ENCODE assay signal across 13 cellular contexts in the genomic region with DNA sequence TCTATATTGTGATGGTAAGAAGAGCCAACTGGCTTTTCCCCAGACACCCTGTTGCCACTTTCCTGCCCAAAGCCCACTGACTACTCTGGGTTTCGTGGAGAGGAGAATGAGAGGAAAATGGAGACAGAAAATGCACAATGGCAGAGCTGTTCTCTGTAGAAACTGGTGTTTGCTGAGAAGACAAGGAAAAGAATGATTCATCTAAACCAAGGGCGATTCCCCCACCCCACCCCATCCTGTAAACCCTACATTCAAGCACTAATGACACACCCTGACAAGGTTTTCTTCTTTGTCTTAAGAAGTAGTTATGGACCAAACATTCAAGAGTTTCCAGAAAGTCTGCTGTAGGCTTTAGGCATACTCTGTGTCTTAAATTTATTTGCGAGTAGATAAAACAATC.
DNase-seq lines count a peak whose midpoint lies in the region; ATAC-seq, FAIRE-seq and TF ChIP-seq lines count a peak whose summit lies in the region.
"Had no signal": no experiment of that assay in that cellular context is flagged by ENCODE, and none has a peak within 500 bp of the region (broad histone marks: within the 10 kb centered on the region; RNA-seq: fewer than 3 reads in every experiment).

No MANE protein-coding gene starts in this region.

- WGBS in A549 (ENCODE audit: missing lambda C conversion rate), result 79% methylated on average over 3 of the region's 3 CpGs

- TF ChIP-seq EP300 in A549 (IDR thresholded peaks at IDR 0.05), result no peak

- no TSS peak for BruUV-seq in PC-3 (replicated peaks; lab: Mats Ljungman, UMichigan)

- H3K9me3 Mint-ChIP-seq in activated naive CD8-positive, alpha-beta T cell (ENCODE audit: low read depth), result peaks cover 4% of the 10 kb centered on the region
- H3K9me3 Mint-ChIP-seq: mesothelial cell of epicardium had no signal

- H3K4me3 ChIP-seq in A549 (no peak overlapping the region), PC-3 (ENCODE audit: low read length) (no peak overlapping the region), left lung (no peak overlapping the region)
- H3K4me3 ChIP-seq: prostate gland had no signal

- peak overlapping the region; percentile 20 for H3K4me3 Mint-ChIP-seq in activated naive CD8-positive, alpha-beta T cell
- H3K4me3 Mint-ChIP-seq: B cell, mesothelial cell of epicardium had no signal

- no peak for TF ChIP-seq CTCF in A549 (IDR thresholded peaks at IDR 0.05)
- TF ChIP-seq CTCF in PC-3 (conservative IDR thresholded peaks at IDR 0.05; ENCODE audit: low read depth, low read length), result no peak
- no peak for TF ChIP-seq CTCF in left lung (IDR thresholded peaks at IDR 0.05)

- peak overlapping the region; percentile 55; the same call in 1 of the 2 replicates for H2AFZ ChIP-seq in PC-3 (ENCODE audit: low read length)

- H3K36me3 Mint-ChIP-seq in activated naive CD8-positive, alpha-beta T cell, result peaks cover 17% of the 10 kb centered on the region

- intact Hi-C loops in PC-3 (cut with micrococcal nuclease) (loop anchor here (5.0 kb wide), 1 partner anchor 68 kb away; a partner anchor contains a TSS), left lung (cut with DNase I) (no loop called here)

- H3K27me3 ChIP-seq in PC-3 (ENCODE audit: low read length) (no peaks in the 10 kb centered on the region), left lung (no peaks in the 10 kb centered on the region)

- TF ChIP-seq POLR2A in A549 (IDR thresholded peaks at IDR 0.05; ENCODE audit: low read length), result no peak
- no peak for TF ChIP-seq POLR2A in H54 (IDR thresholded peaks at IDR 0.05; ENCODE audit: low read depth, low read length)

- H3K4me2 ChIP-seq in A549 (peak overlapping the region; percentile 23; the same call in 1 of the 3 replicates), PC-3 (ENCODE audit: low read length) (peak overlapping the region; percentile 61)

- H3K4me1 Mint-ChIP-seq in activated naive CD8-positive, alpha-beta T cell (ENCODE audit: low read depth), result peaks cover 63% of the 10 kb centered on the region
- H3K4me1 Mint-ChIP-seq: mesothelial cell of epicardium had no signal

- H3K9me3 ChIP-seq in A549, result no peaks in the 10 kb centered on the region
- no peaks in the 10 kb centered on the region for H3K9me3 ChIP-seq in PC-3 (ENCODE audit: low read length)
- H3K9me3 ChIP-seq in left lung, result no peaks in the 10 kb centered on the region
- H3K9me3 ChIP-seq: prostate gland had no signal

- no peaks in the 10 kb centered on the region for H3K27me3 Mint-ChIP-seq in activated naive CD8-positive, alpha-beta T cell
- H3K27me3 Mint-ChIP-seq: B cell had no signal

- no peak for TF ChIP-seq RAD21 in A549 (conservative IDR thresholded peaks at IDR 0.05 in 1 of 2, IDR thresholded peaks at IDR 0.05 in 1 of 2)

- ATAC-seq in A549 (no peak), PC-3 (peak; percentile 82), left lung (no peak)

- peak overlapping the region; percentile 96 for H3K27ac Mint-ChIP-seq in activated naive CD8-positive, alpha-beta T cell
- H3K27ac Mint-ChIP-seq: B cell, mesothelial cell of epicardium had no signal

- no peaks in the 10 kb centered on the region for H3K9me2 ChIP-seq in PC-3 (replicated peaks; ENCODE audit: low read length)

- no peaks in the 10 kb centered on the region for H3K79me2 ChIP-seq in PC-3 (ENCODE audit: low read length)

- peak overlapping the region; percentile 37 for H3K9ac ChIP-seq in PC-3 (ENCODE audit: low read length)

- H3F3A ChIP-seq in PC-3 (ENCODE audit: low read length, unreplicated experiment), result no peaks in the 10 kb centered on the region

- FAIRE-seq in A549 (lab: Jason Lieb, UNC) (no peak), H54 (lab: Jason Lieb, UNC) (no peak)

- POLR2A ChIA-PET in A549 (lab: Yijun Ruan, JAX) (no interaction called here), PC-3 (lab: Charles Lee; ENCODE audit: unreplicated experiment) (no interaction called here)

- H3K4me1 ChIP-seq in A549, result peaks cover 20% of the 10 kb centered on the region
- H3K4me1 ChIP-seq in PC-3 (ENCODE audit: insufficient read depth, low read length), result peaks cover 31% of the 10 kb centered on the region
- H3K4me1 ChIP-seq in left lung, result no peaks in the 10 kb centered on the region

- H3K36me3 ChIP-seq in PC-3 (ENCODE audit: low read depth, low read length) (no peaks in the 10 kb centered on the region), left lung (no peaks in the 10 kb centered on the region)
- H3K36me3 ChIP-seq: prostate gland had no signal

- CTCF ChIA-PET in A549 (lab: Yijun Ruan, JAX), result no interaction called here
- CTCF ChIA-PET in PC-3 (lab: Charles Lee), result no interaction called here

- no peaks in the 10 kb centered on the region for H4K20me1 ChIP-seq in PC-3 (ENCODE audit: low read length)

- DNase-seq in A549 (ENCODE audit: low read depth in 1 of 2, low spot score in 1 of 2) (peak in 1 of 2 experiments; percentile 9), PC-3 (peak; percentile 67), left lung (no peak), H54 (ENCODE audit: insufficient read length, low spot score) (no peak), T-helper 9 cell (no peak), kidney glomerular epithelial cell (lab: John Stamatoyannopoulos, UW) (no peak)
- no peak for DNase-seq in NK-92 treated with Interleukin-12 subunit alpha and Interleukin-12 subunit beta, amount 100 ng/mL, for 24 hours (lab: John Stamatoyannopoulos, UW)
- DNase-seq: activated CD8-positive, alpha-beta memory T cell treated with anti-CD3 and anti-CD28 coated beads, Interleukin-2, amount 50 U/mL, for 4 hours; NCI-H1930 had no signal

- no peak overlapping the region for H3K27ac ChIP-seq in A549
- H3K27ac ChIP-seq in PC-3 (ENCODE audit: low read length), result peak overlapping the region; percentile 88
- H3K27ac ChIP-seq in left lung, result peak overlapping the region; percentile 15 to 67
- H3K27ac ChIP-seq: prostate gland had no signal

TF ChIP-seq in A549, 52 proteins besides CTCF, POLR2A, EP300 and RAD21:
- TF ChIP-seq RCOR1 (IDR thresholded peaks at IDR 0.05; ENCODE audit: low read depth, low read length), result no peak
- TF ChIP-seq, protein P1, sequence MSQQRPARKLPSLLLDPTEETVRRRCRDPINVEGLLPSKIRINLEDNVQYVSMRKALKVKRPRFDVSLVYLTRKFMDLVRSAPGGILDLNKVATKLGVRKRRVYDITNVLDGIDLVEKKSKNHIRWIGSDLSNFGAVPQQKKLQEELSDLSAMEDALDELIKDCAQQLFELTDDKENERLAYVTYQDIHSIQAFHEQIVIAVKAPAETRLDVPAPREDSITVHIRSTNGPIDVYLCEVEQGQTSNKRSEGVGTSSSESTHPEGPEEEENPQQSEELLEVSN (IDR thresholded peaks at IDR 0.05; ENCODE audit: borderline replicate concordance, low read depth), result no peak
- no peak for TF ChIP-seq JUNB (IDR thresholded peaks at IDR 0.05)
- no peak for TF ChIP-seq MYC (IDR thresholded peaks at IDR 0.05; ENCODE audit: borderline replicate concordance, low read length)
- TF ChIP-seq, protein P2, sequence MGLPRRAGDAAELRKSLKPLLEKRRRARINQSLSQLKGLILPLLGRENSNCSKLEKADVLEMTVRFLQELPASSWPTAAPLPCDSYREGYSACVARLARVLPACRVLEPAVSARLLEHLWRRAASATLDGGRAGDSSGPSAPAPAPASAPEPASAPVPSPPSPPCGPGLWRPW (IDR thresholded peaks at IDR 0.05), result no peak
- TF ChIP-seq RARB (CRISPR knock-in tag; IDR thresholded peaks at IDR 0.05), result no peak
- TF ChIP-seq HOXA7 (CRISPR knock-in tag; IDR thresholded peaks at IDR 0.05), result no peak
- TF ChIP-seq CHD4 (IDR thresholded peaks at IDR 0.05; ENCODE audit: borderline replicate concordance), result no peak
- no peak for TF ChIP-seq HOXB5 (CRISPR knock-in tag; IDR thresholded peaks at IDR 0.05)
- no peak for TF ChIP-seq KDM1A (IDR thresholded peaks at IDR 0.05; ENCODE audit: low read depth)
- no peak for TF ChIP-seq CHD2 (IDR thresholded peaks at IDR 0.05; ENCODE audit: low read length, partially characterized antibody)
- TF ChIP-seq FOSL2 (IDR thresholded peaks at IDR 0.05), result no peak
- TF ChIP-seq FOSL2 (CRISPR knock-in tag; IDR thresholded peaks at IDR 0.05), result no peak
- no peak for TF ChIP-seq ZC3H11A (IDR thresholded peaks at IDR 0.05)
- no peak for TF ChIP-seq POLR2AphosphoS2 (conservative IDR thresholded peaks at IDR 0.05; ENCODE audit: low read length)
- no peak for TF ChIP-seq HOXB13 (CRISPR knock-in tag; IDR thresholded peaks at IDR 0.05; ENCODE audit: low read depth)
- TF ChIP-seq, protein P3, sequence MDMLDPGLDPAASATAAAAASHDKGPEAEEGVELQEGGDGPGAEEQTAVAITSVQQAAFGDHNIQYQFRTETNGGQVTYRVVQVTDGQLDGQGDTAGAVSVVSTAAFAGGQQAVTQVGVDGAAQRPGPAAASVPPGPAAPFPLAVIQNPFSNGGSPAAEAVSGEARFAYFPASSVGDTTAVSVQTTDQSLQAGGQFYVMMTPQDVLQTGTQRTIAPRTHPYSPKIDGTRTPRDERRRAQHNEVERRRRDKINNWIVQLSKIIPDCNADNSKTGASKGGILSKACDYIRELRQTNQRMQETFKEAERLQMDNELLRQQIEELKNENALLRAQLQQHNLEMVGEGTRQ (IDR thresholded peaks at IDR 0.05), result no peak
- no peak for TF ChIP-seq NFE2L2 (conservative IDR thresholded peaks at IDR 0.05; ENCODE audit: low read length)
- TF ChIP-seq SREBF2 (IDR thresholded peaks at IDR 0.05), result no peak

Comparison
In these comparisons a context has a peak if more than half of its experiments do, and no peak if none do; other contexts are left out.
1. H3K27ac ChIP-seq: peak in PC-3 (single experiment) and left lung (2 of 2); none in A549 (0 of 2).